In the genomic region with DNA sequence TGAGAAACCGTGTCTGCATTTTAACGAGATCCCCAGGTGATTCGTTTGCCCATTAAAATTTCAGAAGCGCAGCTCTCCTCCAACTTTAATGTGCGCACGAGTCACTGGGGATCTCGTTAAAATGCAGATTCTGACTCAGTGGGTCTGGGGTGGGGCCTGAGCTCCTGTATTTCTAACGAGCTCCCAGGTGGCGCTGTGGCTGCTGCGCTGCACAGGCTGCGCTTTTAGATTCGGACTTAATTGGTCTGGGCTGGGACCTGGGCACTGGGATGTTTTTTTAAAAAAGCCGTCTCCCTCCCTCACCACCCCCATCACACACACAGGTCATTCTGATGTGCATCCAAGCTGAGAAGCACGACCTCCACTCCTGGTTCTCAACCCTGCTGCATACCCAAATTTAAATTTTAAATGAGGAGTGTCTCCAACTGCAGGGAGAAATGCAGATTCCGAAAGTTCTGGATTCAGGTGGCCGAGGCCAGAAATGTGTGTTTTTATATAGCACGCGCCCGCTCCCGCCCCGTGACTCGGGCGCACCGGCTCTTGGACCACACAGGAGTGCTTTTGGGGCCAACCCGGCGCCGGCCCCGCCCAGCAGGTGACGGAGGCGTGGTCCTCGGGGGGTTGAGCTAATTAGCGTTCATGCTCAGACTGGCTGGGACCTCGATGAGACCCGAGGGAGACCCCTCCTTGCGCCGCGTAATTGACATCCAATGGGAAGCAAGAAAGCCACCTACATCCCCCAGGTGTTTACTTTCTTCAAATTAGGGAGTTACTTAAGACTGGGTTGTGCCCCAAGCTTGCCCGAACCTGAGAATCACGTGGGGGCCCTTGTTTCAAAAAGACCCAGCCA, we compare ENCODE assay signal across 9 cellular contexts.
DNase-seq lines count a peak whose midpoint lies in the region; ATAC-seq and TF ChIP-seq lines count a peak whose summit lies in the region.
"Had no signal": no experiment of that assay in that cellular context is flagged by ENCODE, and none has a peak within 500 bp of the region (broad histone marks: within the 10 kb centered on the region; RNA-seq: fewer than 3 reads in every experiment).

No MANE protein-coding gene starts in this region.

- peak; percentile 52 for TF ChIP-seq CTCF in HFF-Myc (IDR thresholded peaks at IDR 0.05; ENCODE audit: low read depth, low read length, missing control alignments)

- H3K36me3 ChIP-seq in iPS-18a (ENCODE audit: control insufficient read depth, low read depth, low read length), result no peaks in the 10 kb centered on the region

- no peaks in the 10 kb centered on the region for H3K9me3 Mint-ChIP-seq in activated naive CD8-positive, alpha-beta T cell treated with anti-CD3 and anti-CD28 coated beads, Interleukin-2, amount 10 ng/mL, durations not matched to agents 7 days and 5 days

- H3K27ac Mint-ChIP-seq in activated naive CD8-positive, alpha-beta T cell treated with anti-CD3 and anti-CD28 coated beads, Interleukin-2, amount 10 ng/mL, durations not matched to agents 7 days and 5 days, result no peak overlapping the region

- peaks cover 42% of the 10 kb centered on the region for H3K27me3 Mint-ChIP-seq in activated naive CD8-positive, alpha-beta T cell treated with anti-CD3 and anti-CD28 coated beads, Interleukin-2, amount 10 ng/mL, durations not matched to agents 7 days and 5 days

- no peaks in the 10 kb centered on the region for H3K36me3 Mint-ChIP-seq in activated naive CD8-positive, alpha-beta T cell treated with anti-CD3 and anti-CD28 coated beads, Interleukin-2, amount 10 ng/mL, durations not matched to agents 7 days and 5 days

- peaks cover 57% of the 10 kb centered on the region for H3K27me3 ChIP-seq in iPS-18a (ENCODE audit: control insufficient read depth, insufficient read depth, low read length)

- no peak for ATAC-seq in activated naive CD8-positive, alpha-beta T cell treated with anti-CD3 and anti-CD28 coated beads, Interleukin-2, amount 10 ng/mL, durations not matched to agents 7 days and 5 days (ENCODE audit: low read depth)
- ATAC-seq in GM21423 (IDR thresholded peaks at IDR 0.05; ENCODE audit: unreplicated experiment) (no peak), HG03442 (IDR thresholded peaks at IDR 0.05; ENCODE audit: unreplicated experiment) (no peak)
- ATAC-seq: Panc1 had no signal

- H3K9ac ChIP-seq in iPS-18a (ENCODE audit: low read length), result peak overlapping the region; percentile 50

- no peaks in the 10 kb centered on the region for H3K9me3 ChIP-seq in iPS-18a (ENCODE audit: control insufficient read depth, low read depth, low read length)

- peaks cover 18% of the 10 kb centered on the region for H3K4me1 Mint-ChIP-seq in activated naive CD8-positive, alpha-beta T cell treated with anti-CD3 and anti-CD28 coated beads, Interleukin-2, amount 10 ng/mL, durations not matched to agents 7 days and 5 days

- DNase-seq in HFF-Myc (ENCODE audit: extremely low read depth, low read depth), result no peak
- peak; percentile 33 for DNase-seq in activated naive CD8-positive, alpha-beta T cell treated with anti-CD3 and anti-CD28 coated beads, Interleukin-2, amount 10 ng/mL, durations not matched to agents 7 days and 5 days
- DNase-seq in stimulated activated CD4-positive, alpha-beta T cell treated with anti-CD3 and anti-CD28 coated beads, Interleukin-2, amount 100 ng/mL, for 48 hours, result peak; percentile 28 to 36
- no peak for DNase-seq in NCI-H2029 treated with DMSO at 0.1 percent for 48 hours (lab: John Stamatoyannopoulos, UW)
- DNase-seq in NCI-H1092 treated with DMSO at 0.1 percent for 48 hours (lab: John Stamatoyannopoulos, UW), result no peak

- peaks cover 15% of the 10 kb centered on the region for H3K4me1 ChIP-seq in iPS-18a (ENCODE audit: control insufficient read depth, low read depth, low read length)

- H3K4me3 ChIP-seq in HFF-Myc (replicated peaks; ENCODE audit: low read depth, low read length) (peak overlapping the region; percentile 73), iPS-18a (ENCODE audit: low read length) (peak overlapping the region; percentile 84)

- POLR2A ChIA-PET in activated naive CD8-positive, alpha-beta T cell treated with anti-CD3 and anti-CD28 coated beads, Interleukin-2, amount 10 ng/mL, durations not matched to agents 7 days and 5 days (lab: Charles Lee), result no interaction called here

- no peak overlapping the region for H3K4me3 Mint-ChIP-seq in activated naive CD8-positive, alpha-beta T cell treated with anti-CD3 and anti-CD28 coated beads, Interleukin-2, amount 10 ng/mL, durations not matched to agents 7 days and 5 days

- H3K27ac ChIP-seq in iPS-18a (ENCODE audit: low read length), result no peak overlapping the region

Comparison
In these comparisons a context has a peak if more than half of its experiments do, and no peak if none do; other contexts are left out.
1. DNase-seq: peak in activated naive CD8-positive, alpha-beta T cell treated with anti-CD3 and anti-CD28 coated beads, Interleukin-2, amount 10 ng/mL, durations not matched to agents 7 days and 5 days (single experiment) and stimulated activated CD4-positive, alpha-beta T cell treated with anti-CD3 and anti-CD28 coated beads, Interleukin-2, amount 100 ng/mL, for 48 hours (2 of 2); none in HFF-Myc (single experiment), NCI-H2029 treated with DMSO at 0.1 percent for 48 hours (single experiment) and NCI-H1092 treated with DMSO at 0.1 percent for 48 hours (single experiment).